9 cellular contexts compared by ENCODE assay signal in the genomic region with DNA sequence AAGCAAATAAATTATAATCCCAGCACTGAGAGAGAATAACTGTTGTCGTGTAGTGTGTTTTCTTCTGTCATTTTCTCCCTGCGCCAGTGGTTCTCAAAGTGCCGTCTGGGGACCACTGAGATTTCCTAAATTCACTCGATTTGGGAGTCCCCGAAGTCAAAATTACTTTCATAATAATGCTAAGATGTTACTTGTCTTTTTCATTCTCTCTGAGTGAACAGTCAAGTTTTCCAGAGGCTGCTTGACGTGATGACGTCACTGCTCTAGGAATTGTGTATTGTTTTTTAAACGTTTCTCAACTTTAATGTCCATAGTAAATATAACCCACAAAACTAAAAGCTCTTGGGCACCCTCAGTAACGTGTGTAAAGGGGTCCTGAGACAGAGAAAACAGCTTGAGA. TPM values are rescaled to one million over a fixed set of nuclear protein-coding genes. Genes with fewer than 3 reads are reported as not detected.
DNase-seq lines count a peak whose midpoint lies in the region; ATAC-seq and TF ChIP-seq lines count a peak whose summit lies in the region.
"Had no signal": no experiment of that assay in that cellular context is flagged by ENCODE, and none has a peak within 500 bp of the region (broad histone marks: within the 10 kb centered on the region; RNA-seq: fewer than 3 reads in every experiment).

No MANE protein-coding gene starts in this region.

- no peaks in the 10 kb centered on the region for H3K9me3 Mint-ChIP-seq in HFFc6
- H3K9me3 Mint-ChIP-seq in mesothelial cell of epicardium, result no peaks in the 10 kb centered on the region

- peaks cover 39% of the 10 kb centered on the region for H3K4me1 Mint-ChIP-seq in HFFc6 (ENCODE audit: low read depth)
- peaks cover 27% of the 10 kb centered on the region for H3K4me1 Mint-ChIP-seq in mesothelial cell of epicardium

- DNase-seq in HFFc6 (no peak), astrocyte of the cerebellum (ENCODE audit: low read depth) (no peak), mesothelial cell of epicardium (ENCODE audit: low spot score in 2 of 2, unreplicated experiment in 2 of 2) (no peak), HEK293T (ENCODE audit: extremely low spot score) (no peak)

- in situ Hi-C loops in astrocyte of the cerebellum (cut with HindIII; ENCODE audit: low sequenced_read_pairs), result loop anchor here (25.0 kb wide), 1 partner anchor 130 kb away; the partner anchor contains the start of gene UNC119B

- H3K4me3 ChIP-seq in astrocyte of the cerebellum (ENCODE audit: low read depth, low read length), result peak overlapping the region; percentile 88

- POLR2A ChIA-PET in HEK293T (lab: Yijun Ruan, JAX), result interaction anchor here (1.0 to 1.7 kb wide), 9 partner anchors 12 to 257 kb away, joined by 3 to 9 read pairs (median 5); partner anchors contain the start of genes COQ5 and UNC119B

- H3K27ac ChIP-seq in 22Rv1, result peak overlapping the region; percentile 68

- peaks cover 6% of the 10 kb centered on the region; the same call in 1 of the 2 replicates for H3K36me3 Mint-ChIP-seq in HFFc6 (ENCODE audit: low read depth)
- peaks cover 11% of the 10 kb centered on the region for H3K36me3 Mint-ChIP-seq in mesothelial cell of epicardium

- H3K4me3 Mint-ChIP-seq in HFFc6 (peak overlapping the region; percentile 97), mesothelial cell of epicardium (peak overlapping the region; percentile 99)

- H3K27ac Mint-ChIP-seq in HFFc6 (peak overlapping the region; percentile 74), mesothelial cell of epicardium (peak overlapping the region; percentile 73)

- no peak for ATAC-seq in HG03045 (IDR thresholded peaks at IDR 0.05; ENCODE audit: unreplicated experiment)
- ATAC-seq in HG02610 (IDR thresholded peaks at IDR 0.05; ENCODE audit: unreplicated experiment), result no peak
- no peak for ATAC-seq in GM21529 (IDR thresholded peaks at IDR 0.05; ENCODE audit: unreplicated experiment)

- TF ChIP-seq CTCF in 22Rv1 (IDR thresholded peaks at IDR 0.05) (no peak), HFFc6 (IDR thresholded peaks at IDR 0.05) (no peak), astrocyte of the cerebellum (IDR thresholded peaks at IDR 0.05; ENCODE audit: low read depth, low read length, missing control alignments) (no peak), mesothelial cell of epicardium (IDR thresholded peaks at IDR 0.05; ENCODE audit: unreplicated experiment) (no peak)

- H3K27me3 Mint-ChIP-seq in HFFc6 (ENCODE audit: insufficient read depth), result peaks cover 14% of the 10 kb centered on the region
- peaks cover 34% of the 10 kb centered on the region for H3K27me3 Mint-ChIP-seq in mesothelial cell of epicardium (ENCODE audit: low read depth)

- CTCF ChIA-PET in HEK293T (lab: Yijun Ruan, JAX), result interaction anchor here (1.1 to 2.0 kb wide), 7 partner anchors 21 to 390 kb away, joined by 3 to 15 read pairs (median 3); a partner anchor contains a TSS

TF ChIP-seq in HEK293T, 16 proteins besides CTCF, POLR2A, EP300 and RAD21:
- TF ChIP-seq FOXA1 (IDR thresholded peaks at IDR 0.05) (no peak), HDGF (IDR thresholded peaks at IDR 0.05; ENCODE audit: borderline replicate concordance) (no peak), FOXM1 (IDR thresholded peaks at IDR 0.05; ENCODE audit: borderline replicate concordance) (no peak), NFRKB (IDR thresholded peaks at IDR 0.05) (no peak), BHLHE40 (IDR thresholded peaks at IDR 0.05; ENCODE audit: borderline replicate concordance) (no peak), L3MBTL2 (conservative IDR thresholded peaks at IDR 0.05) (no peak)

RNA-seq across cellular contexts. Expression of gene POP5, which starts 0.8 kb away (rescaled TPM):
- total RNA-seq in HFFc6 (2021; fragmentation: NEBNext Ultra II Directional; extraction: Animal tissue kit (Norgen Biotek cat#: 25700)), result 10 to 100 TPM; 56.5 to 63.4 (median 60.6) TPM
- total RNA-seq in mesothelial cell of epicardium, result 32.6 to 38.6 TPM (median 33.7 TPM) in 3 replicates

RNA-seq across cellular contexts. Expression of gene RNF10, which starts 47.8 kb away (rescaled TPM):
- total RNA-seq in HFFc6 (2021; fragmentation: NEBNext Ultra II Directional; extraction: Animal tissue kit (Norgen Biotek cat#: 25700)), result 100 to 1,000 TPM; 145 to 203 (median 158) TPM
- total RNA-seq in mesothelial cell of epicardium, result 150 to 160 TPM (median 151 TPM) in 3 replicates

RNA-seq across cellular contexts. Expression of gene COQ5, which starts 53.0 kb away (rescaled TPM):
- 10 to 100 TPM; 26.0 to 30.7 (median 27.4) TPM for total RNA-seq in HFFc6 (2021; fragmentation: NEBNext Ultra II Directional; extraction: Animal tissue kit (Norgen Biotek cat#: 25700))
- 28.5 to 29.1 TPM (median 28.9 TPM) in 3 replicates for total RNA-seq in mesothelial cell of epicardium

RNA-seq across cellular contexts. Expression of gene CABP1, which starts 58.4 kb away (rescaled TPM):
- total RNA-seq in HFFc6 (2021; fragmentation: NEBNext Ultra II Directional; extraction: Animal tissue kit (Norgen Biotek cat#: 25700)), result 1 to 10 TPM in 4 of 6 experiments, under 1 TPM in 2; 0.09 to 2.2 (median 1.4) TPM
- total RNA-seq in mesothelial cell of epicardium, result 0.43 to 1.1 TPM (median 0.55 TPM) in 3 replicates
- total RNA-seq: pulmonary artery endothelial cell had no signal
